Comparison of ENCODE assay signal across 8 cellular contexts in the genomic region with DNA sequence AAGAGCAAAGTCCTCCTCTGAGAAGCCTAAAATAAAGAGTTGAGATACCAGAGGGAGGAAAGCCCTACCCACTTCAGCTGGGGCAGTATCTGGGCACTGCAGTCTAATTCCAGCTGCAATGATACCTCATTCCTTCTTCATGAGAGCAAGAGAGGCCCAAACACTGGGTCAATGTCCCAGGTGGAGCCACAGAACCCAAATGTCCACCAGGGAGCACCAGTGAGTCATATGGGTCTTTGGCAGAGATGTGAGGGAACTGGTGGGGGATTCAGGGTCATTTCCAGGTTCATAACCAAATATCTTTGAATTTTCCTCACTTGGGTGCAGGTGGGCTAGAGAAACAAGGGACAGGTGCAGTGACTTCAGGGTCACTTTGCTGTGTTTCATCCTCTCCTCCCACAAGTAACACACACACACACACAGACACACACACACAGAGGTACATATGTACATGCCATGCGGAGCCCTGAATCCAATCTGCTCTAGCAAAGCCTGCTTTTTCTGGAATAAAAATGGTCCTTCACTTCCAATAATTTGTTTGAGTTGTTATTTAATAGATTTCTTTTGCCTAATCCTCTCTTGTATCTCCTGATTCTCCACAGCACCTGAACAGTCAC.
A peak's percentile ranks its signal among the peaks of the same experiment; 100 is the strongest.
DNase-seq lines count a peak whose midpoint lies in the region; ATAC-seq and TF ChIP-seq lines count a peak whose summit lies in the region.

No MANE protein-coding gene starts in this region.

- TF ChIP-seq RAD21 in IMR-90 (IDR thresholded peaks at IDR 0.05; ENCODE audit: low read length): peak; percentile 79

- H2BK15ac ChIP-seq in IMR-90 (ENCODE audit: low read depth, low read length): no peak overlapping the region

- no peak overlapping the region for H3K27ac Mint-ChIP-seq in activated T-cell treated with anti-CD3 and anti-CD28 coated beads, Interleukin-2, amount 50 U/mL, for 24 hours
- H3K27ac Mint-ChIP-seq in activated naive CD8-positive, alpha-beta T cell treated with anti-CD3 and anti-CD28 coated beads, Interleukin-2, amount 50 U/mL, for 24 hours: no peak overlapping the region

- H3K36me3 Mint-ChIP-seq in activated T-cell treated with anti-CD3 and anti-CD28 coated beads, Interleukin-2, amount 50 U/mL, for 24 hours (ENCODE audit: low read depth): no peaks in the 10 kb centered on the region
- no peaks in the 10 kb centered on the region for H3K36me3 Mint-ChIP-seq in activated naive CD8-positive, alpha-beta T cell treated with anti-CD3 and anti-CD28 coated beads, Interleukin-2, amount 50 U/mL, for 24 hours (ENCODE audit: low read depth)

- dilution Hi-C loops in IMR-90 (cut with HindIII; ENCODE audit: low sequenced_read_pairs, unreplicated experiment): no loop called here

- CTCF ChIA-PET in IMR-90 (lab: Yijun Ruan, JAX): no interaction called here

- ATAC-seq in IMR-90 (ENCODE audit: low read depth): peak; percentile 56; the same call in 1 of the 2 replicates
- no peak for ATAC-seq in activated naive CD8-positive, alpha-beta T cell treated with anti-CD3 and anti-CD28 coated beads, Interleukin-2, amount 50 U/mL, for 24 hours

- H3K36me3 ChIP-seq in IMR-90 (ENCODE audit: control insufficient read depth, insufficient read depth, low read length) (no peaks in the 10 kb centered on the region), thyroid gland (no peaks in the 10 kb centered on the region)

- peaks cover 4% of the 10 kb centered on the region for H3K27me3 Mint-ChIP-seq in activated T-cell treated with anti-CD3 and anti-CD28 coated beads, Interleukin-2, amount 50 U/mL, for 24 hours
- H3K27me3 Mint-ChIP-seq in activated naive CD8-positive, alpha-beta T cell treated with anti-CD3 and anti-CD28 coated beads, Interleukin-2, amount 50 U/mL, for 24 hours: peaks cover 8% of the 10 kb centered on the region

- H3K9ac ChIP-seq in IMR-90 (ENCODE audit: low read depth, low read length): no peak overlapping the region

- no peaks in the 10 kb centered on the region for H3K9me1 ChIP-seq in IMR-90 (ENCODE audit: insufficient read depth, low read length)

- no peaks in the 10 kb centered on the region for H3K9me3 Mint-ChIP-seq in activated T-cell treated with anti-CD3 and anti-CD28 coated beads, Interleukin-2, amount 50 U/mL, for 24 hours
- H3K9me3 Mint-ChIP-seq in activated naive CD8-positive, alpha-beta T cell treated with anti-CD3 and anti-CD28 coated beads, Interleukin-2, amount 50 U/mL, for 24 hours: no peaks in the 10 kb centered on the region

- H3K4me1 ChIP-seq in IMR-90 (ENCODE audit: control insufficient read depth, insufficient read depth, low read length) (peaks cover 6% of the 10 kb centered on the region; the same call in 1 of the 2 replicates), thyroid gland (peaks cover 16 to 31% of the 10 kb centered on the region in 2 donors)

- H4K20me1 ChIP-seq in IMR-90 (ENCODE audit: insufficient read depth, low read length): no peaks in the 10 kb centered on the region

- no peak overlapping the region for H3K56ac ChIP-seq in IMR-90 (ENCODE audit: extremely low read depth, insufficient read depth, low read length)

- H3K4me1 Mint-ChIP-seq in activated T-cell treated with anti-CD3 and anti-CD28 coated beads, Interleukin-2, amount 50 U/mL, for 24 hours (ENCODE audit: low read depth): no peaks in the 10 kb centered on the region
- H3K4me1 Mint-ChIP-seq in activated naive CD8-positive, alpha-beta T cell treated with anti-CD3 and anti-CD28 coated beads, Interleukin-2, amount 50 U/mL, for 24 hours: no peaks in the 10 kb centered on the region

- intact Hi-C loops in IMR-90 (cut with micrococcal nuclease) (loop anchor here (2.0 kb wide), 1 partner anchor 836 kb away; no protein-coding TSS in a partner anchor), thyroid gland (cut with DNase I) (no loop called here)

- H3K4me3 Mint-ChIP-seq in activated T-cell treated with anti-CD3 and anti-CD28 coated beads, Interleukin-2, amount 50 U/mL, for 24 hours: no peak overlapping the region
- no peak overlapping the region for H3K4me3 Mint-ChIP-seq in activated naive CD8-positive, alpha-beta T cell treated with anti-CD3 and anti-CD28 coated beads, Interleukin-2, amount 50 U/mL, for 24 hours

- H3K4me2 ChIP-seq in IMR-90 (ENCODE audit: low read depth, low read length): no peak overlapping the region

- H3K79me1 ChIP-seq in IMR-90 (ENCODE audit: low read depth in 1 of 2, low read length in 2 of 2): no peaks in the 10 kb centered on the region

- no TSS peak for BruUV-seq in IMR-90 (replicated peaks; lab: Mats Ljungman, UMichigan)

- H3K4me3 ChIP-seq in IMR-90 (ENCODE audit: insufficient read depth, low read depth, low read length) (no peak overlapping the region), thyroid gland (replicated peaks in 1 of 3) (no peak overlapping the region)

- TF ChIP-seq POLR2A in IMR-90 (IDR thresholded peaks at IDR 0.05; ENCODE audit: low read depth, low read length) (no peak), thyroid gland (IDR thresholded peaks at IDR 0.05) (no peak)

- no peak overlapping the region for H3K23ac ChIP-seq in IMR-90 (ENCODE audit: low read depth, low read length)

- H4K8ac ChIP-seq in IMR-90 (ENCODE audit: low read depth in 2 of 2, low read length in 2 of 2): no peak overlapping the region

- in situ Hi-C loops in IMR-90 (cut with MboI; ENCODE audit: low sequenced_read_pairs): no loop called here

- POLR2A ChIA-PET in IMR-90 (lab: Charles Lee; ENCODE audit: unreplicated experiment): no interaction called here

- H3K4ac ChIP-seq in IMR-90 (ENCODE audit: low read depth, low read length): peak overlapping the region; percentile 28

- 0 out of 2 replicates have a peak overlapping the region, but pooled peaks have one; percentile 3 for H4K91ac ChIP-seq in IMR-90 (ENCODE audit: insufficient read depth, low read depth, low read length)

- no CpG with 5 or more reads among the region's 1 CpG for WGBS in IMR-90 (ENCODE audit: extremely low coverage in 2 of 2, insufficient read length in 1 of 2), 2 experiments
- WGBS in thyroid gland, 2 donors: 100% methylated on average over 1 of the region's 1 CpG

- DNase-seq in activated T-cell treated with anti-CD3 and anti-CD28 coated beads, Interleukin-2, amount 50 U/mL, for 24 hours: peak; percentile 37
- DNase-seq in activated T-cell treated with anti-CD3 and anti-CD28 coated beads for 4 hours (no peak), IMR-90 (peak; percentile 52), iris pigment epithelial cell (ENCODE audit: low read depth) (peak; percentile 7), thyroid gland (peak; percentile 14 to 25), SIG-M5 (lab: John Stamatoyannopoulos, UW) (no peak)
- peak; percentile 24 for DNase-seq in activated naive CD8-positive, alpha-beta T cell treated with anti-CD3 and anti-CD28 coated beads, Interleukin-2, amount 50 U/mL, for 24 hours
- no peak for DNase-seq in activated CD4-positive, CD25-positive, alpha-beta regulatory T cell treated with anti-CD3 and anti-CD28 coated beads, Interleukin-2, amount 50 U/mL, for 72 hours

- no peak overlapping the region for H2BK5ac ChIP-seq in IMR-90 (ENCODE audit: low read depth, low read length, poor library complexity, severe bottlenecking)

- peak overlapping the region; percentile 43 for H2AK5ac ChIP-seq in IMR-90 (ENCODE audit: low read depth, low read length)

- H2AFZ ChIP-seq in IMR-90 (replicated peaks; ENCODE audit: low read length, poor library complexity): no peak overlapping the region

- H3K9me3 ChIP-seq in IMR-90 (ENCODE audit: control insufficient read depth, insufficient read depth, low read length) (no peaks in the 10 kb centered on the region), thyroid gland (no peaks in the 10 kb centered on the region)

- TF ChIP-seq CTCF in IMR-90 (conservative IDR thresholded peaks at IDR 0.05; ENCODE audit: low read depth, low read length) (peak; percentile 65), thyroid gland (IDR thresholded peaks at IDR 0.05) (peak in 3 of 6 experiments; percentile 8 to 43 (median 18))

- H4K5ac ChIP-seq in IMR-90 (ENCODE audit: low read depth, low read length): no peak overlapping the region

- peak overlapping the region; percentile 9; the same call in 1 of the 2 replicates for H2BK120ac ChIP-seq in IMR-90 (ENCODE audit: low read depth, low read length)

- no peak overlapping the region for H3K14ac ChIP-seq in IMR-90 (replicated peaks; ENCODE audit: low read depth, low read length)

- H3K27ac ChIP-seq in IMR-90 (ENCODE audit: insufficient read depth, low read length): no peak overlapping the region
- H3K27ac ChIP-seq in thyroid gland: no peak overlapping the region

- H2BK20ac ChIP-seq in IMR-90 (ENCODE audit: low read depth, low read length): peak overlapping the region; percentile 31; the same call in 1 of the 2 replicates

- no peaks in the 10 kb centered on the region; the same call in 1 of the 2 replicates for H3K27me3 ChIP-seq in IMR-90 (ENCODE audit: control insufficient read depth, insufficient read depth, low read length)
- no peaks in the 10 kb centered on the region for H3K27me3 ChIP-seq in thyroid gland

- H2AK9ac ChIP-seq in IMR-90 (replicated peaks; ENCODE audit: low read depth, low read length, poor library complexity): no peak overlapping the region

- no peak overlapping the region for H3K18ac ChIP-seq in IMR-90 (ENCODE audit: low read depth, low read length)

TF ChIP-seq in IMR-90, 13 proteins besides CTCF, POLR2A, EP300 and RAD21 (continues in another document):
- TF ChIP-seq CEBPB (IDR thresholded peaks at IDR 0.05; ENCODE audit: low read depth, low read length) (no peak), RFX5 (IDR thresholded peaks at IDR 0.05; ENCODE audit: low read depth, low read length) (no peak), CHD1 (IDR thresholded peaks at IDR 0.05; ENCODE audit: low read depth, low read length) (no peak), MXI1 (IDR thresholded peaks at IDR 0.05; ENCODE audit: borderline replicate concordance, low read depth, low read length) (no peak)
- TF ChIP-seq, protein P1, sequence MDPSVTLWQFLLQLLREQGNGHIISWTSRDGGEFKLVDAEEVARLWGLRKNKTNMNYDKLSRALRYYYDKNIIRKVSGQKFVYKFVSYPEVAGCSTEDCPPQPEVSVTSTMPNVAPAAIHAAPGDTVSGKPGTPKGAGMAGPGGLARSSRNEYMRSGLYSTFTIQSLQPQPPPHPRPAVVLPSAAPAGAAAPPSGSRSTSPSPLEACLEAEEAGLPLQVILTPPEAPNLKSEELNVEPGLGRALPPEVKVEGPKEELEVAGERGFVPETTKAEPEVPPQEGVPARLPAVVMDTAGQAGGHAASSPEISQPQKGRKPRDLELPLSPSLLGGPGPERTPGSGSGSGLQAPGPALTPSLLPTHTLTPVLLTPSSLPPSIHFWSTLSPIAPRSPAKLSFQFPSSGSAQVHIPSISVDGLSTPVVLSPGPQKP (IDR thresholded peaks at IDR 0.05; ENCODE audit: borderline replicate concordance, low read depth, low read length): no peak
- TF ChIP-seq, protein P2, sequence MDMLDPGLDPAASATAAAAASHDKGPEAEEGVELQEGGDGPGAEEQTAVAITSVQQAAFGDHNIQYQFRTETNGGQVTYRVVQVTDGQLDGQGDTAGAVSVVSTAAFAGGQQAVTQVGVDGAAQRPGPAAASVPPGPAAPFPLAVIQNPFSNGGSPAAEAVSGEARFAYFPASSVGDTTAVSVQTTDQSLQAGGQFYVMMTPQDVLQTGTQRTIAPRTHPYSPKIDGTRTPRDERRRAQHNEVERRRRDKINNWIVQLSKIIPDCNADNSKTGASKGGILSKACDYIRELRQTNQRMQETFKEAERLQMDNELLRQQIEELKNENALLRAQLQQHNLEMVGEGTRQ (IDR thresholded peaks at IDR 0.05; ENCODE audit: low read depth, low read length): no peak

Comparison
In these comparisons a context has a peak if more than half of its experiments do, and no peak if none do; other contexts are left out.
1. DNase-seq: peak in activated T-cell treated with anti-CD3 and anti-CD28 coated beads, Interleukin-2, amount 50 U/mL, for 24 hours (single experiment), IMR-90 (single experiment), activated naive CD8-positive, alpha-beta T cell treated with anti-CD3 and anti-CD28 coated beads, Interleukin-2, amount 50 U/mL, for 24 hours (single experiment), iris pigment epithelial cell (single experiment) and thyroid gland (2 of 2); none in activated T-cell treated with anti-CD3 and anti-CD28 coated beads for 4 hours (single experiment), activated CD4-positive, CD25-positive, alpha-beta regulatory T cell treated with anti-CD3 and anti-CD28 coated beads, Interleukin-2, amount 50 U/mL, for 72 hours (single experiment) and SIG-M5 (single experiment).